24 cellular contexts compared by ENCODE assay signal in the genomic region with DNA sequence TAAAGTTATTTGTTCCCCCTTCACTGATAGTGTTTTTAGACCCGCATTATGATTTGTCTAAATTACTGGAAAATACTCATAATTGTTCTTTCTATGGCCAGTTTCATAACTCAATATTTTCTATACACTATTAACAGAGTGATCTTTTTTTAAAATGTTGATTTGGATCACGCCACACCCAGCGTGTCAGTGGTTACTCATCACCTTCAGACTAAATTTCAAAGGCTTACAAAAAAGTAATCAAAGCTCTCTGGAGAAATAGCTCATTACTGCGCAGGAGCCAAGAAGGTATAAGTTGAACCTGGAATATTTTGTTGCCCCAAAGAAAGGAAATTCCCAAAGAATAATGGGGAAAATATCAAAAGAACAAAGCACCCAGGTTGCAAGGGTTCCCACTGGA.
A peak's percentile ranks its signal among the peaks of the same experiment; 100 is the strongest.
DNase-seq lines count a peak whose midpoint lies in the region; FAIRE-seq and TF ChIP-seq lines count a peak whose summit lies in the region.
"Had no signal": no experiment of that assay in that cellular context is flagged by ENCODE, and none has a peak within 500 bp of the region (broad histone marks: within the 10 kb centered on the region; RNA-seq: fewer than 3 reads in every experiment).

No MANE protein-coding gene starts in this region.

- TF ChIP-seq CTCF in MCF 10A (IDR thresholded peaks at IDR 0.05; ENCODE audit: unreplicated experiment) (no peak), breast epithelium (IDR thresholded peaks at IDR 0.05) (no peak), bronchial epithelial cell (IDR thresholded peaks at IDR 0.05; ENCODE audit: insufficient read depth, low read length, severe bottlenecking) (no peak), fibroblast of mammary gland (conservative IDR thresholded peaks at IDR 0.05; ENCODE audit: control insufficient read depth, insufficient read depth, low read depth, low read length) (no peak), ascending aorta (IDR thresholded peaks at IDR 0.05) (no peak), esophagus squamous epithelium (IDR thresholded peaks at IDR 0.05) (no peak)

- POLR2A ChIA-PET in MCF 10A (lab: Yijun Ruan, JAX), result no interaction called here

- no peak for TF ChIP-seq POLR2A in breast epithelium (IDR thresholded peaks at IDR 0.05)
- TF ChIP-seq POLR2A in esophagus squamous epithelium (IDR thresholded peaks at IDR 0.05), result no peak

- no peaks in the 10 kb centered on the region for H3K27me3 ChIP-seq in breast epithelium
- H3K27me3 ChIP-seq in bronchial epithelial cell (ENCODE audit: control insufficient read depth, insufficient read depth, low read length), result no peaks in the 10 kb centered on the region
- no peaks in the 10 kb centered on the region for H3K27me3 ChIP-seq in ascending aorta
- H3K27me3 ChIP-seq in esophagus squamous epithelium, result no peaks in the 10 kb centered on the region
- H3K27me3 ChIP-seq: BLaER1 had no signal

- CTCF ChIA-PET in MCF 10A (lab: Yijun Ruan, JAX), result no interaction called here

- H3K4me1 Mint-ChIP-seq in MCF 10A (ENCODE audit: insufficient read depth, unreplicated experiment), result peaks cover 12% of the 10 kb centered on the region
- H3K4me1 Mint-ChIP-seq: B cell; CD4-positive, CD25-positive, alpha-beta regulatory T cell had no signal

- no peak overlapping the region for H3K4me3 Mint-ChIP-seq in MCF 10A (ENCODE audit: unreplicated experiment)
- H3K4me3 Mint-ChIP-seq: B cell; CD4-positive, CD25-positive, alpha-beta regulatory T cell; CD8-positive, alpha-beta T cell had no signal

- H3K9me3 Mint-ChIP-seq in MCF 10A (ENCODE audit: unreplicated experiment), result peaks cover 7% of the 10 kb centered on the region

- no peak for FAIRE-seq in bronchial epithelial cell (lab: Jason Lieb, UNC)
- FAIRE-seq: A204.1, GM12891, GM18507, H1 had no signal

- in situ Hi-C loops in G401 (cut with HindIII; ENCODE audit: low sequenced_read_pairs), result no loop called here

- no peaks in the 10 kb centered on the region for H3K9me3 ChIP-seq in breast epithelium
- H3K9me3 ChIP-seq in ascending aorta, result no peaks in the 10 kb centered on the region
- no peaks in the 10 kb centered on the region for H3K9me3 ChIP-seq in esophagus squamous epithelium
- H3K9me3 ChIP-seq: BLaER1, Caco-2 had no signal

- H3K4me1 ChIP-seq in breast epithelium (no peaks in the 10 kb centered on the region), ascending aorta (no peaks in the 10 kb centered on the region), esophagus squamous epithelium (no peaks in the 10 kb centered on the region)
- H3K4me1 ChIP-seq: BLaER1, Caco-2 had no signal

- no peak overlapping the region for H3K4me3 ChIP-seq in breast epithelium
- no peak overlapping the region for H3K4me3 ChIP-seq in bronchial epithelial cell (ENCODE audit: low read depth, low read length)
- H3K4me3 ChIP-seq in fibroblast of mammary gland (ENCODE audit: control insufficient read depth, low read depth, low read length), result no peak overlapping the region
- no peak overlapping the region for H3K4me3 ChIP-seq in ascending aorta
- H3K4me3 ChIP-seq in esophagus squamous epithelium, result no peak overlapping the region
- H3K4me3 ChIP-seq: BLaER1 had no signal

- intact Hi-C loops in MCF 10A (cut with micrococcal nuclease) (no loop called here), breast epithelium (cut with DNase I; ENCODE audit: low total_unique reads) (no loop called here), ascending aorta (cut with DNase I) (no loop called here), esophagus squamous epithelium (cut with DNase I) (no loop called here)

- no peak overlapping the region for H3K27ac ChIP-seq in breast epithelium
- H3K27ac ChIP-seq in ascending aorta, result no peak overlapping the region
- no peak overlapping the region for H3K27ac ChIP-seq in esophagus squamous epithelium
- H3K27ac ChIP-seq: 22Rv1, BLaER1, C4-2B had no signal

- H3K27ac Mint-ChIP-seq in MCF 10A (ENCODE audit: low read depth, unreplicated experiment), result peak overlapping the region; percentile 29
- H3K27ac Mint-ChIP-seq: B cell; CD4-positive, CD25-positive, alpha-beta regulatory T cell; CD8-positive, alpha-beta T cell had no signal

- 49 to 78% methylated on average over 4 of the region's 4 CpGs for WGBS in esophagus squamous epithelium, 2 donors

- no peaks in the 10 kb centered on the region for H3K27me3 Mint-ChIP-seq in MCF 10A (ENCODE audit: insufficient read depth, unreplicated experiment)
- H3K27me3 Mint-ChIP-seq: B cell had no signal

- H3K36me3 Mint-ChIP-seq in MCF 10A (ENCODE audit: insufficient read depth, unreplicated experiment), result peaks cover 5% of the 10 kb centered on the region
- H3K36me3 Mint-ChIP-seq: CD8-positive, alpha-beta T cell had no signal

- H3K36me3 ChIP-seq in breast epithelium (no peaks in the 10 kb centered on the region), bronchial epithelial cell (ENCODE audit: control insufficient read depth, insufficient read depth, low read length) (peaks cover 1% of the 10 kb centered on the region), ascending aorta (peaks cover 7 to 27% of the 10 kb centered on the region in 2 donors), esophagus squamous epithelium (peaks cover 0 to 36% (median 0%) of the 10 kb centered on the region in 3 donors)

- BruUV-seq in MCF 10A (replicated peaks; lab: Mats Ljungman, UMichigan), result no TSS peak

- no peak for DNase-seq in MCF 10A (ENCODE audit: unreplicated experiment)
- no peak for DNase-seq in breast epithelium (ENCODE audit: low spot score in 2 of 2)
- peak; percentile 67 for DNase-seq in bronchial epithelial cell (ENCODE audit: low read depth)
- peak; percentile 2 for DNase-seq in fibroblast of mammary gland (ENCODE audit: low read depth)
- DNase-seq in ascending aorta (ENCODE audit: low spot score in 2 of 2), result no peak
- DNase-seq in esophagus squamous epithelium (lab: John Stamatoyannopoulos, UW), result no peak
- no peak for DNase-seq in DMS114 treated with DMSO at 0.1 percent for 48 hours (lab: John Stamatoyannopoulos, UW; ENCODE audit: unreplicated experiment)
- DNase-seq in G401 (ENCODE audit: low spot score), result no peak
- DNase-seq: Caco-2; CD4-positive, CD25-positive, alpha-beta regulatory T cell; CD8-positive, alpha-beta T cell; DMS79; EL; GF-D8; H7; HCEC 1CT had no signal

Comparison
In these comparisons a context has a peak if more than half of its experiments do, and no peak if none do; other contexts are left out.
1. DNase-seq: peak in bronchial epithelial cell (single experiment) and fibroblast of mammary gland (single experiment); none in MCF 10A (single experiment), breast epithelium (0 of 2), ascending aorta (0 of 2), esophagus squamous epithelium (single experiment), DMS114 treated with DMSO at 0.1 percent for 48 hours (single experiment) and G401 (single experiment).